15 cellular contexts compared by ENCODE assay signal in the genomic region with DNA sequence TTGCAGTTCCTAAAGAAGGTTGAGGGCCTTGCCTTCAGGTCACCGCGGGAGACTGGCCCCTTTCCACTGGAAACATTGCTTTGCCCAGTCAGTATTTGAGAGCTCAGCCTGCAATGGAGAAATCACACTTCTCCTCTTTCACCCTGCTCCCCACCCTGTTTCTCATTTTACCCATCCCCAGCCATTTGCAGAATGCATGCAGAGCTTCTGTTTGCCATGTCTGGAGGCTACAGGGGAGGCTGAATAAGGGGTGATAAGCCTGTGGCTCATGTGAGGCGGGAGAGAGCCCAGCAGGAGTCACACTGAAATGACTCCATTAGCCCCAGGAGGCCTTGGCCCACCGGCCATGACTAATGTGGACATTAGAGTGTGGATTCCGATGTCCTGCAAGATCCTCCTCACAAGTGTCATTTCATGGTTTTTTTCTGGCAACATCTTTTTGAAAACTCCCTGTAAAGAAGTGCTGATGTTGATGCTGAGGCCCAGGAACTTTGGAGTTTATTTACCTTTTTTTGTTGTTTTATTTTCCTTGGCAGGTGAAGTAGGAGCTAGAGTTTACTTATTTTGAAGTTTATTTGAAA. TPM values are rescaled to one million over a fixed set of nuclear protein-coding genes. Genes with fewer than 3 reads are reported as not detected.
DNase-seq lines count a peak whose midpoint lies in the region; TF ChIP-seq lines count a peak whose summit lies in the region.
"Had no signal": no experiment of that assay in that cellular context is flagged by ENCODE, and none has a peak within 500 bp of the region (broad histone marks: within the 10 kb centered on the region; RNA-seq: fewer than 3 reads in every experiment).

No MANE protein-coding gene starts in this region.

- no TSS peak for BruUV-seq in MCF 10A (replicated peaks; lab: Mats Ljungman, UMichigan)

- DNase-seq in MCF 10A (ENCODE audit: unreplicated experiment), result peak; percentile 35
- no peak for DNase-seq in breast epithelium (ENCODE audit: low spot score in 2 of 2)
- no peak for DNase-seq in RWPE1 (ENCODE audit: low spot score)
- DNase-seq in glomerular visceral epithelial cell (ENCODE audit: extremely low spot score), result peak; percentile 74
- DNase-seq in type B pancreatic cell (ENCODE audit: extremely low spot score, unreplicated experiment), result no peak
- no peak for DNase-seq in UCSD-AML1 (lab: John Stamatoyannopoulos, UW; ENCODE audit: unreplicated experiment)
- DNase-seq in ecto neural progenitor cell (ENCODE audit: low spot score), result no peak
- DNase-seq in NCI-H1436 (lab: John Stamatoyannopoulos, UW), result no peak
- DNase-seq: activated CD4-positive, CD25-positive, alpha-beta regulatory T cell treated with anti-CD3 and anti-CD28 coated beads, Interleukin-2, amount 50 U/mL, for 72 hours; foreskin keratinocyte; stimulated activated CD4-positive, alpha-beta T cell treated with anti-CD3 and anti-CD28 coated beads, Interleukin-4, amount 100 ng/mL, for 4 hours had no signal

- H3K4me1 ChIP-seq in breast epithelium, result peaks cover 0 to 3% of the 10 kb centered on the region in 2 donors

- no peak overlapping the region for H3K27ac ChIP-seq in breast epithelium
- H3K27ac ChIP-seq in RWPE1, result peak overlapping the region; percentile 17; the same call in 1 of the 2 replicates
- H3K27ac ChIP-seq: foreskin keratinocyte, neural progenitor cell had no signal

- H3K4me1 Mint-ChIP-seq in MCF 10A (ENCODE audit: insufficient read depth, unreplicated experiment), result peaks cover 35% of the 10 kb centered on the region
- peaks cover 55% of the 10 kb centered on the region for H3K4me1 Mint-ChIP-seq in type B pancreatic cell (ENCODE audit: unreplicated experiment)

- H3K9me3 ChIP-seq in breast epithelium, result no peaks in the 10 kb centered on the region

- CTCF ChIA-PET in MCF 10A (lab: Yijun Ruan, JAX) (interaction anchor here (0.5 to 1.2 kb wide), 4 partner anchors 20 to 874 kb away, joined by 3 to 4 read pairs (median 4); partner anchors contain the start of gene GGN), RWPE1 (lab: Yijun Ruan, JAX) (interaction anchor here (1.5 kb wide), 1 partner anchor 21 kb away, joined by 5 read pairs; no protein-coding TSS in a partner anchor)

- H3K36me3 Mint-ChIP-seq in MCF 10A (ENCODE audit: insufficient read depth, unreplicated experiment), result peaks cover 12% of the 10 kb centered on the region
- peaks cover 7% of the 10 kb centered on the region for H3K36me3 Mint-ChIP-seq in type B pancreatic cell
- H3K36me3 Mint-ChIP-seq: neural progenitor cell had no signal

- H3K4me3 Mint-ChIP-seq in MCF 10A (ENCODE audit: unreplicated experiment) (no peak overlapping the region), type B pancreatic cell (peak overlapping the region; percentile 35)
- H3K4me3 Mint-ChIP-seq: neural progenitor cell had no signal

- H3K27me3 Mint-ChIP-seq in MCF 10A (ENCODE audit: insufficient read depth, unreplicated experiment) (no peaks in the 10 kb centered on the region), type B pancreatic cell (no peaks in the 10 kb centered on the region)

- POLR2A ChIA-PET in MCF 10A (lab: Yijun Ruan, JAX) (interaction anchor here (0.7 to 1.0 kb wide), 3 partner anchors 11 to 26 kb away, joined by 3 to 4 read pairs (median 3); no protein-coding TSS in a partner anchor), RWPE1 (lab: Yijun Ruan, JAX; ENCODE audit: low non-redundant PET) (no interaction called here)

- TF ChIP-seq POLR2A in breast epithelium (IDR thresholded peaks at IDR 0.05), result no peak

- H3K27ac Mint-ChIP-seq in MCF 10A (ENCODE audit: low read depth, unreplicated experiment) (no peak overlapping the region), type B pancreatic cell (peak overlapping the region; percentile 83)
- H3K27ac Mint-ChIP-seq: neural progenitor cell had no signal

- TF ChIP-seq CTCF in MCF 10A (IDR thresholded peaks at IDR 0.05; ENCODE audit: unreplicated experiment), result no peak
- TF ChIP-seq CTCF in breast epithelium (IDR thresholded peaks at IDR 0.05), result no peak
- no peak for TF ChIP-seq CTCF in RWPE1 (conservative IDR thresholded peaks at IDR 0.05; ENCODE audit: low read depth)
- TF ChIP-seq CTCF in type B pancreatic cell (conservative IDR thresholded peaks at IDR 0.05), result no peak

- no peaks in the 10 kb centered on the region for H3K36me3 ChIP-seq in breast epithelium
- H3K36me3 ChIP-seq: neural progenitor cell had no signal

- no peaks in the 10 kb centered on the region for H3K9me3 Mint-ChIP-seq in MCF 10A (ENCODE audit: unreplicated experiment)
- no peaks in the 10 kb centered on the region for H3K9me3 Mint-ChIP-seq in type B pancreatic cell
- H3K9me3 Mint-ChIP-seq: neural progenitor cell had no signal

- H3K27me3 ChIP-seq in breast epithelium, result no peaks in the 10 kb centered on the region
- H3K27me3 ChIP-seq: foreskin keratinocyte, neural progenitor cell had no signal

- no peak overlapping the region for H3K4me3 ChIP-seq in breast epithelium
- H3K4me3 ChIP-seq: coronary artery, neural progenitor cell had no signal

- intact Hi-C loops in MCF 10A (cut with micrococcal nuclease), result no loop called here
- intact Hi-C loops in breast epithelium (cut with DNase I; ENCODE audit: low total_unique reads), result no loop called here

RNA-seq across cellular contexts. Expression of gene SPINT2, which starts 6.3 kb away (rescaled TPM):
- total RNA-seq in MCF 10A (2022) (277 and 333 TPM in 2 replicates), breast epithelium (100 to 1,000 TPM in 2 of 3 donors, 10 to 100 TPM in 1; 17.1 to 639 (median 492) TPM), type B pancreatic cell (ENCODE audit: low replicate concordance) (243 and 526 TPM in 2 replicates)

RNA-seq across cellular contexts. Expression of gene PPP1R14A, which starts 14.5 kb away (rescaled TPM):
- total RNA-seq in MCF 10A (2022) (not detected in 2 replicates), breast epithelium (10 to 100 TPM; 39.1 to 83.2 (median 51.2) TPM), type B pancreatic cell (ENCODE audit: low replicate concordance) (14.9 and 20.7 TPM in 2 replicates)

RNA-seq across cellular contexts. Expression of gene C19orf33, which starts 33.4 kb away (rescaled TPM):
- 343 and 381 TPM in 2 replicates for total RNA-seq in MCF 10A (2022)
- 10 to 100 TPM in 2 of 3 donors, 1 to 10 TPM in 1; 3.5 to 19.3 (median 13.1) TPM for total RNA-seq in breast epithelium
- 46.8 and 270 TPM in 2 replicates for total RNA-seq in type B pancreatic cell (ENCODE audit: low replicate concordance)
- total RNA-seq: G401 had no signal

RNA-seq across cellular contexts. Expression of gene YIF1B, which starts 45.1 kb away (rescaled TPM):
- total RNA-seq in MCF 10A (2022), result 49.2 and 60.3 TPM in 2 replicates
- total RNA-seq in breast epithelium, result 10 to 100 TPM; 20.5 to 28.8 (median 27.7) TPM
- 41.0 and 42.9 TPM in 2 replicates for total RNA-seq in type B pancreatic cell (ENCODE audit: low replicate concordance)

RNA-seq across cellular contexts. Expression of gene DPF1, which starts 46.7 kb away (rescaled TPM):
- total RNA-seq in MCF 10A (2022), result 1.0 and 1.2 TPM in 2 replicates
- total RNA-seq in breast epithelium, result not detected
- 0.93 and 12.6 TPM in 2 replicates for total RNA-seq in type B pancreatic cell (ENCODE audit: low replicate concordance)
- total RNA-seq: left colon had no signal

Comparison
In these comparisons a context has a peak if more than half of its experiments do, and no peak if none do; other contexts are left out.
1. DNase-seq: peak in MCF 10A (single experiment) and glomerular visceral epithelial cell (single experiment); none in breast epithelium (0 of 2), RWPE1 (single experiment), type B pancreatic cell (single experiment), UCSD-AML1 (single experiment), ecto neural progenitor cell (single experiment) and NCI-H1436 (single experiment).
2. RNA of gene PPP1R14A, which starts 14.5 kb away (total RNA-seq): 39.1 to 83.2 TPM in breast epithelium and 14.9 to 20.7 TPM in type B pancreatic cell; not detected in MCF 10A; every median in the first group is over 10 times any median in the second.